In genomic region chr20:608970-609369, GRCh38 we compare ENCODE assay signal across 1 cellular context.
TF ChIP-seq lines count a peak whose summit lies in the region.

No MANE protein-coding gene starts in this region.

TF ChIP-seq in H1, 55 proteins besides CTCF, POLR2A, EP300 and RAD21:
- TF ChIP-seq EZH2 (IDR thresholded peaks at IDR 0.05; ENCODE audit: low read depth, low read length, severe bottlenecking) = no peak
